In genomic region chr5:67972027-67972822, GRCh38 we compare ENCODE assay signal across 19 cellular contexts.
A peak's percentile ranks its signal among the peaks of the same experiment; 100 is the strongest.
DNase-seq lines count a peak whose midpoint lies in the region; ATAC-seq and TF ChIP-seq lines count a peak whose summit lies in the region.
"Had no signal": no experiment of that assay in that cellular context is flagged by ENCODE, and none has a peak within 500 bp of the region (broad histone marks: within the 10 kb centered on the region; RNA-seq: fewer than 3 reads in every experiment).

No MANE protein-coding gene starts in this region.

- no peak overlapping the region for H3K4me3 ChIP-seq in hepatocyte
- H3K4me3 ChIP-seq in vagina = no peak overlapping the region

- H3K27me3 ChIP-seq in hepatocyte = no peaks in the 10 kb centered on the region
- no peaks in the 10 kb centered on the region for H3K27me3 ChIP-seq in vagina

- TF ChIP-seq CTCF in hepatocyte (IDR thresholded peaks at IDR 0.05; ENCODE audit: poor library complexity) (no peak), vagina (IDR thresholded peaks at IDR 0.05) (no peak)

- no peak overlapping the region for H3K4me2 ChIP-seq in hepatocyte

- intact Hi-C loops in Right ventricle myocardium superior (cut with DNase I) = no loop called here
- intact Hi-C loops in cardiac septum (cut with DNase I) = no loop called here
- intact Hi-C loops in vagina (cut with DNase I) = no loop called here

- H3K27ac ChIP-seq in hepatocyte (peak overlapping the region; percentile 9), vagina (peak overlapping the region; percentile 68)
- H3K27ac ChIP-seq: VCaP had no signal

- no peaks in the 10 kb centered on the region for H3K79me2 ChIP-seq in hepatocyte

- no peaks in the 10 kb centered on the region for H3K36me3 ChIP-seq in hepatocyte (replicated peaks; ENCODE audit: insufficient read depth, low read depth)
- no peaks in the 10 kb centered on the region for H3K36me3 ChIP-seq in vagina

- no peaks in the 10 kb centered on the region for H3K9me2 ChIP-seq in hepatocyte (replicated peaks; ENCODE audit: insufficient read depth)

- H3K4me1 ChIP-seq in hepatocyte (ENCODE audit: insufficient read depth) (peaks cover 16% of the 10 kb centered on the region), vagina (peaks cover 41% of the 10 kb centered on the region)

- no peak for DNase-seq in Right ventricle myocardium superior
- DNase-seq in cardiac septum (ENCODE audit: low spot score) = no peak
- DNase-seq in hepatocyte (ENCODE audit: low spot score) = no peak
- DNase-seq in pulmonary artery endothelial cell (ENCODE audit: low read depth, low spot score) = peak; percentile 17
- DNase-seq in vagina (ENCODE audit: extremely low spot score in 2 of 2) = no peak
- no peak for DNase-seq in MV-4-11 (lab: John Stamatoyannopoulos, UW)
- DNase-seq in T-helper 2 cell = no peak
- DNase-seq: activated CD8-positive, alpha-beta T cell treated with anti-CD3 and anti-CD28 coated beads, Interleukin-2, amount 10 ng/mL, durations not matched to agents 7 days and 5 days; activated naive CD8-positive, alpha-beta T cell treated with anti-CD3 and anti-CD28 coated beads, Interleukin-2, amount 50 U/mL, for 24 hours; CD4-positive, alpha-beta T cell; DND-41; islet precursor cell; KG1; naive B cell; NCI-H1436; NCI-H345 had no signal

- H3K9me3 ChIP-seq in hepatocyte (ENCODE audit: low read depth) = no peaks in the 10 kb centered on the region
- H3K9me3 ChIP-seq in vagina = no peaks in the 10 kb centered on the region

- no peak overlapping the region for H2AFZ ChIP-seq in hepatocyte

- ATAC-seq in Right ventricle myocardium superior (ENCODE audit: poor library complexity) = peak; percentile 14
- ATAC-seq in GM19351 (IDR thresholded peaks at IDR 0.05; ENCODE audit: unreplicated experiment) = no peak
- ATAC-seq: activated CD8-positive, alpha-beta T cell treated with anti-CD3 and anti-CD28 coated beads, Interleukin-2, amount 10 ng/mL, durations not matched to agents 7 days and 5 days; activated naive CD8-positive, alpha-beta T cell treated with anti-CD3 and anti-CD28 coated beads, Interleukin-2, amount 50 U/mL, for 24 hours; SK-N-SH treated with all-trans-retinoic acid at 6 μM for 48 hours had no signal

- WGBS in hepatocyte (ENCODE audit: low lambda C conversion rate, missing lambda C conversion rate) = 78% methylated on average over 3 of the region's 4 CpGs

- H4K20me1 ChIP-seq in hepatocyte (ENCODE audit: insufficient read depth, poor library complexity, severe bottlenecking) = no peaks in the 10 kb centered on the region

- no peak for TF ChIP-seq POLR2A in vagina (IDR thresholded peaks at IDR 0.05)
